Comparison of ENCODE assay signal across 1 cellular context in genomic region chr9:34957492-34958410, GRCh38.
TF ChIP-seq lines count a peak whose summit lies in the region.

Gene PHF24 (plus strand): TSS chr9:34958285. CDS start chr9:34971299, 13,014 bp downstream.

TF ChIP-seq in HEK293, 187 proteins besides CTCF, POLR2A, EP300 and RAD21 (continued from another document):
- TF ChIP-seq ZNF398 (tag by site-specific recombination; IDR thresholded peaks at IDR 0.05) (peak; percentile 86), ZNF664 (tag by site-specific recombination; IDR thresholded peaks at IDR 0.05) (no peak)
